Comparison of ENCODE assay signal across 16 cellular contexts in genomic region chr1:21666572-21667320, GRCh38. TPM values are rescaled to one million over a fixed set of nuclear protein-coding genes. Genes with fewer than 3 reads are reported as not detected.
DNase-seq lines count a peak whose midpoint lies in the region; ATAC-seq and TF ChIP-seq lines count a peak whose summit lies in the region.
"Had no signal": no experiment of that assay in that cellular context is flagged by ENCODE, and none has a peak within 500 bp of the region (broad histone marks: within the 10 kb centered on the region; RNA-seq: fewer than 3 reads in every experiment).

No MANE protein-coding gene starts in this region.

- H3K27ac Mint-ChIP-seq in activated CD4-positive, alpha-beta T cell treated with anti-CD3 and anti-CD28 coated beads for 36 hours = peak overlapping the region; percentile 24
- H3K27ac Mint-ChIP-seq in progenitor cell of endocrine pancreas = peak overlapping the region; percentile 43
- H3K27ac Mint-ChIP-seq in activated CD8-positive, alpha-beta T cell treated with anti-CD3 and anti-CD28 coated beads for 36 hours = no peak overlapping the region
- H3K27ac Mint-ChIP-seq: stimulated activated effector memory CD8-positive, alpha-beta T cell treated with anti-CD3 and anti-CD28 coated beads, Interleukin-12 subunit alpha, Interleukin-12 subunit beta, amount 100 ng/mL, for 72 hours; WTC11 had no signal

- H3K36me3 Mint-ChIP-seq in activated CD4-positive, alpha-beta T cell treated with anti-CD3 and anti-CD28 coated beads for 36 hours (ENCODE audit: low read depth) = no peaks in the 10 kb centered on the region
- H3K36me3 Mint-ChIP-seq in progenitor cell of endocrine pancreas (ENCODE audit: insufficient read depth) = no peaks in the 10 kb centered on the region
- H3K36me3 Mint-ChIP-seq in activated CD8-positive, alpha-beta T cell treated with anti-CD3 and anti-CD28 coated beads for 36 hours (ENCODE audit: low read depth) = no peaks in the 10 kb centered on the region
- H3K36me3 Mint-ChIP-seq: WTC11 had no signal

- DNase-seq in activated CD4-positive, alpha-beta T cell treated with anti-CD3 and anti-CD28 coated beads for 36 hours = no peak
- no peak for DNase-seq in activated CD4-positive, alpha-beta T cell treated with anti-CD3 and anti-CD28 coated beads, Interleukin-2, amount 50 U/mL, for 4 hours
- peak; percentile 35 for DNase-seq in coronary artery (ENCODE audit: low spot score)
- DNase-seq in progenitor cell of endocrine pancreas (ENCODE audit: low spot score, unreplicated experiment) = no peak
- DNase-seq in activated CD8-positive, alpha-beta T cell treated with anti-CD3 and anti-CD28 coated beads for 36 hours = no peak
- DNase-seq in stimulated activated CD4-positive, alpha-beta T cell treated with anti-CD3 and anti-CD28 coated beads, Interleukin-12 subunit alpha, Interleukin-12 subunit beta, amount 100 ng/mL, for 4 hours = no peak
- DNase-seq: central memory CD4-positive, alpha-beta T cell; esophagus squamous epithelium; mesendoderm; NCI-H1105 treated with DMSO at 0.1 percent for 48 hours; SK-N-SH had no signal

- no peak overlapping the region for H3K4me3 ChIP-seq in coronary artery
- H3K4me3 ChIP-seq: esophagus squamous epithelium, prostate gland had no signal

- no peaks in the 10 kb centered on the region for H3K9me3 Mint-ChIP-seq in activated CD4-positive, alpha-beta T cell treated with anti-CD3 and anti-CD28 coated beads for 36 hours (ENCODE audit: low read depth)
- H3K9me3 Mint-ChIP-seq in progenitor cell of endocrine pancreas (ENCODE audit: low read depth) = no peaks in the 10 kb centered on the region
- H3K9me3 Mint-ChIP-seq in activated CD8-positive, alpha-beta T cell treated with anti-CD3 and anti-CD28 coated beads for 36 hours = no peaks in the 10 kb centered on the region
- H3K9me3 Mint-ChIP-seq: stimulated activated effector memory CD8-positive, alpha-beta T cell treated with anti-CD3 and anti-CD28 coated beads, Interleukin-12 subunit alpha, Interleukin-12 subunit beta, amount 100 ng/mL, for 72 hours; WTC11 had no signal

- ATAC-seq in activated CD4-positive, alpha-beta T cell treated with anti-CD3 and anti-CD28 coated beads for 36 hours = no peak
- no peak for ATAC-seq in activated CD8-positive, alpha-beta T cell treated with anti-CD3 and anti-CD28 coated beads for 36 hours
- no peak for ATAC-seq in GM18520 (IDR thresholded peaks at IDR 0.05; ENCODE audit: unreplicated experiment)
- ATAC-seq: stimulated activated effector memory CD8-positive, alpha-beta T cell treated with anti-CD3 and anti-CD28 coated beads, Interleukin-12 subunit alpha, Interleukin-12 subunit beta, amount 100 ng/mL, for 72 hours; WTC11 had no signal

- H3K27ac ChIP-seq in KOPT-K1 (ENCODE audit: low read depth, low read length, poor library complexity, severe bottlenecking) = peak overlapping the region; percentile 39
- H3K27ac ChIP-seq in coronary artery = no peak overlapping the region
- H3K27ac ChIP-seq: esophagus squamous epithelium, prostate gland had no signal

- H3K9me3 ChIP-seq in KOPT-K1 (ENCODE audit: insufficient read depth, low read length, poor library complexity, severe bottlenecking) = no peaks in the 10 kb centered on the region
- H3K9me3 ChIP-seq: esophagus squamous epithelium, prostate gland, SK-N-SH had no signal

- no peak for TF ChIP-seq CTCF in coronary artery (IDR thresholded peaks at IDR 0.05)
- TF ChIP-seq CTCF in progenitor cell of endocrine pancreas (IDR thresholded peaks at IDR 0.05; ENCODE audit: unreplicated experiment) = no peak
- TF ChIP-seq CTCF in activated CD8-positive, alpha-beta T cell treated with anti-CD3 and anti-CD28 coated beads for 36 hours (IDR thresholded peaks at IDR 0.05) = no peak

- H3K4me1 Mint-ChIP-seq in activated CD4-positive, alpha-beta T cell treated with anti-CD3 and anti-CD28 coated beads for 36 hours = peaks cover 23% of the 10 kb centered on the region
- peaks cover 20% of the 10 kb centered on the region for H3K4me1 Mint-ChIP-seq in progenitor cell of endocrine pancreas (ENCODE audit: low read depth)
- peaks cover 16% of the 10 kb centered on the region for H3K4me1 Mint-ChIP-seq in activated CD8-positive, alpha-beta T cell treated with anti-CD3 and anti-CD28 coated beads for 36 hours (ENCODE audit: low read depth)

- peaks cover 32% of the 10 kb centered on the region for H3K27me3 Mint-ChIP-seq in activated CD4-positive, alpha-beta T cell treated with anti-CD3 and anti-CD28 coated beads for 36 hours
- peaks cover 32% of the 10 kb centered on the region for H3K27me3 Mint-ChIP-seq in progenitor cell of endocrine pancreas
- H3K27me3 Mint-ChIP-seq in activated CD8-positive, alpha-beta T cell treated with anti-CD3 and anti-CD28 coated beads for 36 hours = peaks cover 30% of the 10 kb centered on the region

- CTCF ChIA-PET in activated CD4-positive, alpha-beta T cell treated with anti-CD3 and anti-CD28 coated beads for 36 hours (lab: Charles Lee) = no interaction called here
- CTCF ChIA-PET in activated CD8-positive, alpha-beta T cell treated with anti-CD3 and anti-CD28 coated beads for 36 hours (lab: Charles Lee) = no interaction called here

- POLR2A ChIA-PET in activated CD4-positive, alpha-beta T cell treated with anti-CD3 and anti-CD28 coated beads for 36 hours (lab: Charles Lee) = no interaction called here
- POLR2A ChIA-PET in activated CD8-positive, alpha-beta T cell treated with anti-CD3 and anti-CD28 coated beads for 36 hours (lab: Charles Lee) = no interaction called here

- no peak overlapping the region for H3K4me3 Mint-ChIP-seq in activated CD4-positive, alpha-beta T cell treated with anti-CD3 and anti-CD28 coated beads for 36 hours
- peak overlapping the region; percentile 51 for H3K4me3 Mint-ChIP-seq in progenitor cell of endocrine pancreas (ENCODE audit: low read depth)
- no peak overlapping the region for H3K4me3 Mint-ChIP-seq in activated CD8-positive, alpha-beta T cell treated with anti-CD3 and anti-CD28 coated beads for 36 hours

- no peaks in the 10 kb centered on the region for H3K36me3 ChIP-seq in KOPT-K1 (ENCODE audit: insufficient read depth, low read length)
- H3K36me3 ChIP-seq: esophagus squamous epithelium, prostate gland had no signal

- intact Hi-C loops in activated CD4-positive, alpha-beta T cell treated with anti-CD3 and anti-CD28 coated beads for 36 hours (cut with DNase I, micrococcal nuclease) = loop anchor here in 1 of 2 experiments (10.0 kb wide), 1 partner anchor 298 kb away; no protein-coding TSS in a partner anchor
- intact Hi-C loops in activated CD8-positive, alpha-beta T cell treated with anti-CD3 and anti-CD28 coated beads for 36 hours (cut with micrococcal nuclease) = no loop called here

RNA-seq across cellular contexts. Expression of gene RAP1GAP, which starts 2.4 kb away (rescaled TPM):
- total RNA-seq in activated CD4-positive, alpha-beta T cell treated with anti-CD3 and anti-CD28 coated beads for 36 hours = 1 to 10 TPM; 2.1 to 2.5 TPM
- total RNA-seq in progenitor cell of endocrine pancreas = 15.3 and 16.1 TPM in 2 replicates
- 1 to 10 TPM; 1.3 to 1.6 TPM for total RNA-seq in activated CD8-positive, alpha-beta T cell treated with anti-CD3 and anti-CD28 coated beads for 36 hours
